ENCODE assay signal across 1 cellular context in genomic region chr10:99329238-99329890, GRCh38.
A peak's percentile ranks its signal among the peaks of the same experiment; 100 is the strongest.
TF ChIP-seq lines count a peak whose summit lies in the region.

TSS of gene CNNM1 (plus strand) at chr10:99329356. CDS start at chr10:99329388, 32 bp downstream.

TF ChIP-seq in WTC11, 78 proteins besides CTCF, POLR2A, EP300 and RAD21 (continued from another document and continues in another):
- TF ChIP-seq PRDM15 (CRISPR knock-in tag; IDR thresholded peaks at IDR 0.05) (no peak), ZNF281 (CRISPR knock-in tag; IDR thresholded peaks at IDR 0.05) (0 out of 2 replicates have a peak, but pooled peaks have one; percentile 77), CDX4 (CRISPR knock-in tag; IDR thresholded peaks at IDR 0.05; ENCODE audit: borderline replicate concordance) (no peak), NR2C2 (CRISPR knock-in tag; IDR thresholded peaks at IDR 0.05) (0 out of 2 replicates have a peak, but pooled peaks have one; percentile 38), CBFB (CRISPR knock-in tag; IDR thresholded peaks at IDR 0.05; ENCODE audit: low read depth) (no peak), PRRX2 (CRISPR knock-in tag; IDR thresholded peaks at IDR 0.05) (no peak), ZNF416 (CRISPR knock-in tag; IDR thresholded peaks at IDR 0.05) (no peak), NR1H2 (CRISPR knock-in tag; IDR thresholded peaks at IDR 0.05) (no peak), RELA (CRISPR knock-in tag; IDR thresholded peaks at IDR 0.05; ENCODE audit: borderline replicate concordance) (peak; percentile 30; the same call in 1 of the 2 replicates), TEAD4 (CRISPR knock-in tag; IDR thresholded peaks at IDR 0.05) (no peak), AFF4 (CRISPR knock-in tag; IDR thresholded peaks at IDR 0.05; ENCODE audit: borderline replicate concordance) (peak; percentile 74; the same call in 1 of the 2 replicates), ZNF232 (CRISPR knock-in tag; IDR thresholded peaks at IDR 0.05) (peak; percentile 83; the same call in 1 of the 2 replicates), ZNF671 (CRISPR knock-in tag; IDR thresholded peaks at IDR 0.05) (no peak), JAZF1 (CRISPR knock-in tag; IDR thresholded peaks at IDR 0.05) (no peak), SMAD4 (CRISPR knock-in tag; IDR thresholded peaks at IDR 0.05) (no peak), ATF1 (CRISPR knock-in tag; IDR thresholded peaks at IDR 0.05) (no peak), ZNF138 (CRISPR knock-in tag; conservative IDR thresholded peaks at IDR 0.05) (no peak; the same call in 1 of the 2 replicates), OVOL2 (CRISPR knock-in tag; IDR thresholded peaks at IDR 0.05; ENCODE audit: borderline replicate concordance) (no peak), ARID4B (CRISPR knock-in tag; IDR thresholded peaks at IDR 0.05; ENCODE audit: borderline replicate concordance) (no peak), RORB (CRISPR knock-in tag; IDR thresholded peaks at IDR 0.05) (no peak), ZNF317 (CRISPR knock-in tag; IDR thresholded peaks at IDR 0.05; ENCODE audit: borderline replicate concordance, low read depth) (peak; percentile 40; the same call in 1 of the 2 replicates), ZNF263 (CRISPR knock-in tag; IDR thresholded peaks at IDR 0.05; ENCODE audit: low read depth) (peak; percentile 67)
- TF ChIP-seq, protein P1, sequence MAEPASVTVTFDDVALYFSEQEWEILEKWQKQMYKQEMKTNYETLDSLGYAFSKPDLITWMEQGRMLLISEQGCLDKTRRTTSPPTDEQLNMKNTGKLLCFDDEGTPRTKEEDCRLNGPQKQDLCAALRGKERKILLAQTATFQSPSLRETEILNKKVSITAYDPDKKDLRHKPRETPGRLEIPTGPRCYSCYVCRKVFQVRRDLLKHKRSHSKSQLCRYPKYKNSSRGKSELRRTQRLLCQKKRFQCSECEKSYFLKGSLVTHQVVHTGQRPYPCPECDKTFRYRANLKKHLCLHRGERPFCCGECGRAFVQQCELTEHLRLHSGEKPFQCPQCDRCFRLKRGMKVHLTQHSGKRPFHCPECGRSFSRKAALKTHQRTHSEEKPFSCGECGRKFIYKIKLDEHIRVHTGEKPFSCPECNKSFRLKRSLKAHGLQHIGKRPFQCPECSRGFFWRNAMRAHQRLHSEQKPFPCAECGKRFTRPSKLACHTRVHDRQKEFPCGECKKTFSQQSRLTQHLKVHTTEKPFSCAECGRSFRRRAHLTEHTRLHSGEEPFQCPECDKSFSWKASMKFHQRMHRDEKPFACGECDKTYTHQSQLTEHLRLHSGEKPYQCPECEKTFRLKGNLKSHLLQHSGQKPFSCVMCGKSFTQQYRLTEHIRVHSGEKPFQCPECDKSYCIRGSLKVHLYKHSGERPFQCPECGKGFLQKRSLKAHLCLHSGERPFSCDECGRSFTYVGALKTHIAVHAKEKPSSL (CRISPR knock-in tag; conservative IDR thresholded peaks at IDR 0.05), result no peak
- TF ChIP-seq, protein P2, sequence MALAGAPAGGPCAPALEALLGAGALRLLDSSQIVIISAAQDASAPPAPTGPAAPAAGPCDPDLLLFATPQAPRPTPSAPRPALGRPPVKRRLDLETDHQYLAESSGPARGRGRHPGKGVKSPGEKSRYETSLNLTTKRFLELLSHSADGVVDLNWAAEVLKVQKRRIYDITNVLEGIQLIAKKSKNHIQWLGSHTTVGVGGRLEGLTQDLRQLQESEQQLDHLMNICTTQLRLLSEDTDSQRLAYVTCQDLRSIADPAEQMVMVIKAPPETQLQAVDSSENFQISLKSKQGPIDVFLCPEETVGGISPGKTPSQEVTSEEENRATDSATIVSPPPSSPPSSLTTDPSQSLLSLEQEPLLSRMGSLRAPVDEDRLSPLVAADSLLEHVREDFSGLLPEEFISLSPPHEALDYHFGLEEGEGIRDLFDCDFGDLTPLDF (CRISPR knock-in tag; IDR thresholded peaks at IDR 0.05), result 0 out of 2 replicates have a peak, but pooled peaks have one; percentile 55
- TF ChIP-seq, protein P3, sequence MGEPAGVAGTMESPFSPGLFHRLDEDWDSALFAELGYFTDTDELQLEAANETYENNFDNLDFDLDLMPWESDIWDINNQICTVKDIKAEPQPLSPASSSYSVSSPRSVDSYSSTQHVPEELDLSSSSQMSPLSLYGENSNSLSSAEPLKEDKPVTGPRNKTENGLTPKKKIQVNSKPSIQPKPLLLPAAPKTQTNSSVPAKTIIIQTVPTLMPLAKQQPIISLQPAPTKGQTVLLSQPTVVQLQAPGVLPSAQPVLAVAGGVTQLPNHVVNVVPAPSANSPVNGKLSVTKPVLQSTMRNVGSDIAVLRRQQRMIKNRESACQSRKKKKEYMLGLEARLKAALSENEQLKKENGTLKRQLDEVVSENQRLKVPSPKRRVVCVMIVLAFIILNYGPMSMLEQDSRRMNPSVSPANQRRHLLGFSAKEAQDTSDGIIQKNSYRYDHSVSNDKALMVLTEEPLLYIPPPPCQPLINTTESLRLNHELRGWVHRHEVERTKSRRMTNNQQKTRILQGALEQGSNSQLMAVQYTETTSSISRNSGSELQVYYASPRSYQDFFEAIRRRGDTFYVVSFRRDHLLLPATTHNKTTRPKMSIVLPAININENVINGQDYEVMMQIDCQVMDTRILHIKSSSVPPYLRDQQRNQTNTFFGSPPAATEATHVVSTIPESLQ (CRISPR knock-in tag; IDR thresholded peaks at IDR 0.05), result no peak
- TF ChIP-seq, protein P4, sequence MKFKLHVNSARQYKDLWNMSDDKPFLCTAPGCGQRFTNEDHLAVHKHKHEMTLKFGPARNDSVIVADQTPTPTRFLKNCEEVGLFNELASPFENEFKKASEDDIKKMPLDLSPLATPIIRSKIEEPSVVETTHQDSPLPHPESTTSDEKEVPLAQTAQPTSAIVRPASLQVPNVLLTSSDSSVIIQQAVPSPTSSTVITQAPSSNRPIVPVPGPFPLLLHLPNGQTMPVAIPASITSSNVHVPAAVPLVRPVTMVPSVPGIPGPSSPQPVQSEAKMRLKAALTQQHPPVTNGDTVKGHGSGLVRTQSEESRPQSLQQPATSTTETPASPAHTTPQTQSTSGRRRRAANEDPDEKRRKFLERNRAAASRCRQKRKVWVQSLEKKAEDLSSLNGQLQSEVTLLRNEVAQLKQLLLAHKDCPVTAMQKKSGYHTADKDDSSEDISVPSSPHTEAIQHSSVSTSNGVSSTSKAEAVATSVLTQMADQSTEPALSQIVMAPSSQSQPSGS (CRISPR knock-in tag; IDR thresholded peaks at IDR 0.05; ENCODE audit: borderline replicate concordance, low read depth), result no peak
- TF ChIP-seq, protein P5, sequence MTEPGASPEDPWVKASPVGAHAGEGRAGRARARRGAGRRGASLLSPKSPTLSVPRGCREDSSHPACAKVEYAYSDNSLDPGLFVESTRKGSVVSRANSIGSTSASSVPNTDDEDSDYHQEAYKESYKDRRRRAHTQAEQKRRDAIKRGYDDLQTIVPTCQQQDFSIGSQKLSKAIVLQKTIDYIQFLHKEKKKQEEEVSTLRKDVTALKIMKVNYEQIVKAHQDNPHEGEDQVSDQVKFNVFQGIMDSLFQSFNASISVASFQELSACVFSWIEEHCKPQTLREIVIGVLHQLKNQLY (CRISPR knock-in tag; IDR thresholded peaks at IDR 0.05), result peak; percentile 84; the same call in 1 of the 2 replicates
